Comparison of ENCODE assay signal across 36 cellular contexts in the genomic region with DNA sequence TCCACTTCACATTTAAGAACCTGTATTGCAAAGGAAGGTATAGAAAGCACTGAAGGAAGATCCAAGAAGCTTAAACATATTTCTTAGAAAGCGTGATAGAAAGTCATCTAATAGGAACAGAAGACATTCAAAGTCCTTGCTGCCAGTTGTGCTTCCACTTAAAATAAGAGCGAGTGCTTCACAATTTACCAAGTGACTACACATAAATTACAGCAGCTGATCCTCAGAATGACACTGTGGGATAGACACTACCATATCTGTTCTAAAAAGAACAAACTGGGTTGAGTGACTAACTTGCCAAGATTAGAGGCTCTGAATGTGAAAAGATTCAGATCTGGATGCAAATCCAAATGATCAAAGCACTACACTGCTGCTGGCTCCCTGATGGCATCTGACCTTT.
"Had no signal": no experiment of that assay in that cellular context is flagged by ENCODE, and none has a peak within 500 bp of the region (broad histone marks: within the 10 kb centered on the region; RNA-seq: fewer than 3 reads in every experiment).

No MANE protein-coding gene starts in this region.

- H3K9me3 ChIP-seq: Peyer's patch had no signal

- H3K27ac ChIP-seq: brain microvascular endothelial cell, Peyer's patch, VCaP had no signal

- H3K4me3 ChIP-seq: K562, Peyer's patch had no signal

- H3K4me1 ChIP-seq: Peyer's patch had no signal

- H3K27me3 ChIP-seq: brain microvascular endothelial cell, Peyer's patch had no signal

- ATAC-seq: activated T-cell treated with anti-CD3 and anti-CD28 coated beads, Interleukin-2, amount 50 U/mL, for 72 hours; activated T-helper 17 cell treated with anti-CD3 and anti-CD28 coated beads, Interleukin-2, amount 50 U/mL, for 72 hours; K562; PC-3; Right ventricle myocardium inferior; SK-N-SH treated with all-trans-retinoic acid at 6 μM for 48 hours; T-cell had no signal

- DNase-seq: activated B cell treated with CpG ODN at 0.5 μM for 24 hours; activated CD4-positive, alpha-beta memory T cell treated with anti-CD3 and anti-CD28 coated beads for 36 hours; activated CD4-positive, alpha-beta T cell treated with anti-CD3 and anti-CD28 coated beads, Interleukin-2, amount 10 ng/mL, durations not matched to agents 7 days and 5 days; activated CD8-positive, alpha-beta memory T cell treated with anti-CD3 and anti-CD28 coated beads, Interleukin-2, amount 50 U/mL, for 4 hours; activated effector memory CD4-positive, alpha-beta T cell treated with anti-CD3 and anti-CD28 coated beads, Interleukin-2, amount 50 U/mL, for 16 hours; activated naive CD4-positive, alpha-beta T cell; activated naive CD4-positive, alpha-beta T cell treated with anti-CD3 and anti-CD28 coated beads, Interleukin-2, amount 50 U/mL, for 16 hours; activated naive CD8-positive, alpha-beta T cell treated with anti-CD3 and anti-CD28 coated beads for 36 hours; activated T-cell treated with anti-CD3 and anti-CD28 coated beads for 4 hours; activated T-cell treated with anti-CD3 and anti-CD28 coated beads, Interleukin-2, amount 50 U/mL, for 72 hours; amniotic stem cell; aorta; brain microvascular endothelial cell; NCI-H1092 treated with DMSO at 0.1 percent for 48 hours; NCI-H1417; NCI-H146; NCI-H187; NCI-H2029 treated with DMSO at 0.1 percent for 48 hours; NCI-H2107; NCI-H2171; NCI-H510A; NCI-H526; NCI-H748 treated with DMSO at 0.1 percent for 48 hours; NK-92 treated with Interleukin-12 subunit alpha and Interleukin-12 subunit beta, amount 100 ng/mL, for 24 hours; PC-3; Peyer's patch; RPMI8226; SIG-M5; T-cell; T-helper 2 cell; T-helper 9 cell had no signal
